ENCODE assay signal across 12 cellular contexts in the genomic region with DNA sequence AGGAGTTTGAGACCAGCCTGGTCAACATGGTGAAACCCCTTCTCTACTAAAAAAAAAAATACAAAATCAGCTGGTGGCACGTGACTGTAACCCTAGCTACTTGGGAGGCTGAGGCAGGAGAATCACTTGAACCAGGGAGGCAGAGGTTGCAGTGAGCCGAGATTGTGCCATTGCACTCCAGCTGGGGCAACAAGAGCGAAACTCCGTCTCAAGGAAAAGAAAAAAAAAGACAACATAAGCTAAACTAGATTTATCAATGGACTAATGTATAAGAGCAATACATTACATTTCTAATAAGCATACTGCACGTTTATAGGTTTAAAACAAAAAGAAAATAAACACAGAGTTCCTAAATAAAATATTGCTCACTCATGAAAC. TPM values are rescaled to one million over a fixed set of nuclear protein-coding genes. Genes with fewer than 3 reads are reported as not detected.
DNase-seq lines count a peak whose midpoint lies in the region; ATAC-seq, FAIRE-seq and TF ChIP-seq lines count a peak whose summit lies in the region.
"Not testable (repeated sequence)": the region's sequence is repeated elsewhere in the genome, so short reads cannot be mapped to it uniquely, and the experiment has no call there.
"Had no signal": no experiment of that assay in that cellular context is flagged by ENCODE, and none has a peak within 500 bp of the region (broad histone marks: within the 10 kb centered on the region; RNA-seq: fewer than 3 reads in every experiment).

No MANE protein-coding gene starts in this region.

- TF ChIP-seq CTCF in GM12865 (IDR thresholded peaks at IDR 0.05; ENCODE audit: insufficient read depth, low read depth, low read length, missing control alignments); PC-3 (conservative IDR thresholded peaks at IDR 0.05; ENCODE audit: low read depth, low read length); activated CD8-positive, alpha-beta T cell treated with anti-CD3 and anti-CD28 coated beads for 36 hours (IDR thresholded peaks at IDR 0.05); keratinocyte (optimal IDR thresholded peaks at IDR 0.05 in 1 of 3, IDR thresholded peaks at IDR 0.05 in 1 of 3, conservative IDR thresholded peaks at IDR 0.05 in 1 of 3; ENCODE audit: extremely low read depth in 1 of 3, insufficient read depth in 2 of 3, low read length in 3 of 3): not testable (repeated sequence)

- H2AFZ ChIP-seq in ACC112 (ENCODE audit: low read length, unreplicated experiment); keratinocyte (ENCODE audit: control insufficient read depth, low read length): not testable (repeated sequence)
- H2AFZ ChIP-seq in PC-3 (ENCODE audit: low read length): peak overlapping the region; percentile 73

- H3K36me3 Mint-ChIP-seq in activated CD8-positive, alpha-beta T cell treated with anti-CD3 and anti-CD28 coated beads for 36 hours (ENCODE audit: low read depth); activated naive CD8-positive, alpha-beta T cell treated with anti-CD3 and anti-CD28 coated beads, Interleukin-2, amount 50 U/mL, for 24 hours (ENCODE audit: low read depth): not testable (repeated sequence)

- H3K4me1 Mint-ChIP-seq in activated CD8-positive, alpha-beta T cell treated with anti-CD3 and anti-CD28 coated beads for 36 hours (ENCODE audit: low read depth): peaks cover 46% of the 10 kb centered on the region
- H3K4me1 Mint-ChIP-seq in activated naive CD8-positive, alpha-beta T cell treated with anti-CD3 and anti-CD28 coated beads, Interleukin-2, amount 50 U/mL, for 24 hours: peaks cover 58% of the 10 kb centered on the region

- H3K9me3 Mint-ChIP-seq in activated CD8-positive, alpha-beta T cell treated with anti-CD3 and anti-CD28 coated beads for 36 hours; activated naive CD8-positive, alpha-beta T cell treated with anti-CD3 and anti-CD28 coated beads, Interleukin-2, amount 50 U/mL, for 24 hours: not testable (repeated sequence)

- BruUV-seq in PC-3 (replicated peaks; lab: Mats Ljungman, UMichigan): not testable (repeated sequence)

- not testable (repeated sequence) for H3K9ac ChIP-seq in PC-3 (ENCODE audit: low read length); keratinocyte (ENCODE audit: control insufficient read depth, extremely low read depth, insufficient read depth, low read length)

- peak overlapping the region; percentile 81 for H3K27ac Mint-ChIP-seq in activated CD8-positive, alpha-beta T cell treated with anti-CD3 and anti-CD28 coated beads for 36 hours
- peak overlapping the region; percentile 75 for H3K27ac Mint-ChIP-seq in activated naive CD8-positive, alpha-beta T cell treated with anti-CD3 and anti-CD28 coated beads, Interleukin-2, amount 50 U/mL, for 24 hours

- H3K36me3 ChIP-seq in ACC112 (ENCODE audit: insufficient read depth, low read length); PC-3 (ENCODE audit: low read depth, low read length); keratinocyte (ENCODE audit: control insufficient read depth in 2 of 2, extremely low read depth in 1 of 2, insufficient read depth in 2 of 2, low read length in 2 of 2); small intestine (ENCODE audit: control insufficient read depth in 2 of 2, insufficient read depth in 2 of 2, low read length in 2 of 2): not testable (repeated sequence)

- POLR2A ChIA-PET in PC-3 (lab: Charles Lee; ENCODE audit: unreplicated experiment): interaction anchor here (0.6 to 0.7 kb wide), 2 partner anchors 130 to 1926 kb away, joined by 3 read pairs; no protein-coding TSS in a partner anchor
- POLR2A ChIA-PET in activated CD8-positive, alpha-beta T cell treated with anti-CD3 and anti-CD28 coated beads for 36 hours (lab: Charles Lee): interaction anchor here (0.5 to 2.2 kb wide), 6 partner anchors 11 to 40 kb away, joined by 3 to 5 read pairs (median 4); no protein-coding TSS in a partner anchor

- FAIRE-seq in keratinocyte (lab: Jason Lieb, UNC); small intestine (lab: Jason Lieb, UNC): not testable (repeated sequence)

- H3K4me3 ChIP-seq in ACC112 (ENCODE audit: low read depth, low read length) (peak overlapping the region; percentile 15; the same call in 1 of the 2 replicates), GM12865 (ENCODE audit: low read depth, low read length) (peak overlapping the region; percentile 34)
- H3K4me3 ChIP-seq in PC-3 (ENCODE audit: low read length); keratinocyte (ENCODE audit: control insufficient read depth in 2 of 3, extremely low read depth in 1 of 3, insufficient read depth in 2 of 3, low read depth in 1 of 3, low read length in 3 of 3); small intestine (ENCODE audit: low read depth in 1 of 2, low read length in 2 of 2): not testable (repeated sequence)

- CTCF ChIA-PET in PC-3 (lab: Charles Lee): interaction anchor here (1.0 to 1.3 kb wide), 2 partner anchors 42 to 50 kb away, joined by 4 to 7 read pairs; no protein-coding TSS in a partner anchor
- CTCF ChIA-PET in activated CD8-positive, alpha-beta T cell treated with anti-CD3 and anti-CD28 coated beads for 36 hours (lab: Charles Lee): interaction anchor here (0.7 to 3.4 kb wide), 11 partner anchors 10 to 160 kb away, joined by 3 to 39 read pairs (median 3); no protein-coding TSS in a partner anchor

- not testable (repeated sequence) for H4K20me1 ChIP-seq in PC-3 (ENCODE audit: low read length); keratinocyte (ENCODE audit: control insufficient read depth, extremely low read depth, insufficient read depth, low read length)

- not testable (repeated sequence) for H3K27me3 Mint-ChIP-seq in activated CD8-positive, alpha-beta T cell treated with anti-CD3 and anti-CD28 coated beads for 36 hours; activated naive CD8-positive, alpha-beta T cell treated with anti-CD3 and anti-CD28 coated beads, Interleukin-2, amount 50 U/mL, for 24 hours

- H3K27ac ChIP-seq in ACC112 (ENCODE audit: low read depth, low read length) (0 out of 2 replicates have a peak overlapping the region, but pooled peaks have one; percentile 5), small intestine (ENCODE audit: low read depth in 1 of 2, low read length in 1 of 2) (peak overlapping the region; percentile 22 to 77)
- not testable (repeated sequence) for H3K27ac ChIP-seq in PC-3 (ENCODE audit: low read length); keratinocyte (ENCODE audit: control insufficient read depth, insufficient read depth, low read length)

- dilution Hi-C loops in keratinocyte (cut with MboI; ENCODE audit: extremely low pct_ligation_motif_present, low sequenced_read_pairs): not testable (repeated sequence)

- H3K9me1 ChIP-seq in keratinocyte (ENCODE audit: control insufficient read depth, extremely low read depth, insufficient read depth, low read length): not testable (repeated sequence)

- intact Hi-C loops in PC-3 (cut with micrococcal nuclease); activated CD8-positive, alpha-beta T cell treated with anti-CD3 and anti-CD28 coated beads for 36 hours (cut with micrococcal nuclease): not testable (repeated sequence)

- ATAC-seq in HG03064 (IDR thresholded peaks at IDR 0.05; ENCODE audit: low read depth, unreplicated experiment): peak; percentile 3
- ATAC-seq in PC-3; activated CD8-positive, alpha-beta T cell treated with anti-CD3 and anti-CD28 coated beads for 36 hours; activated naive CD8-positive, alpha-beta T cell treated with anti-CD3 and anti-CD28 coated beads, Interleukin-2, amount 50 U/mL, for 24 hours: not testable (repeated sequence)

- WGBS in small intestine, 3 donors: 55 to 73% (median 61%) methylated on average over 5 of the region's 5 CpGs

- not testable (repeated sequence) for H3K9me2 ChIP-seq in PC-3 (replicated peaks; ENCODE audit: low read length)

- not testable (repeated sequence) for DNase-seq in GM12865 (ENCODE audit: low read depth); PC-3; activated CD8-positive, alpha-beta T cell treated with anti-CD3 and anti-CD28 coated beads for 36 hours; activated naive CD8-positive, alpha-beta T cell treated with anti-CD3 and anti-CD28 coated beads, Interleukin-2, amount 50 U/mL, for 24 hours; keratinocyte (ENCODE audit: low read depth, low spot score); small intestine

- not testable (repeated sequence) for H3F3A ChIP-seq in PC-3 (ENCODE audit: low read length, unreplicated experiment)

- peak overlapping the region; percentile 66 for H3K4me3 Mint-ChIP-seq in activated CD8-positive, alpha-beta T cell treated with anti-CD3 and anti-CD28 coated beads for 36 hours
- peak overlapping the region; percentile 69 for H3K4me3 Mint-ChIP-seq in activated naive CD8-positive, alpha-beta T cell treated with anti-CD3 and anti-CD28 coated beads, Interleukin-2, amount 50 U/mL, for 24 hours

- not testable (repeated sequence) for H3K27me3 ChIP-seq in ACC112 (ENCODE audit: insufficient read depth, low read length); PC-3 (ENCODE audit: low read length); keratinocyte (ENCODE audit: control insufficient read depth, extremely low read depth, insufficient read depth, low read length); small intestine (ENCODE audit: control insufficient read depth in 2 of 2, insufficient read depth in 2 of 2, low read length in 2 of 2)

- H3K4me2 ChIP-seq in PC-3 (ENCODE audit: low read length): peak overlapping the region; percentile 58
- peak overlapping the region; percentile 8 for H3K4me2 ChIP-seq in keratinocyte (ENCODE audit: control insufficient read depth, extremely low read depth, insufficient read depth, low read depth, low read length)

- H3K9me3 ChIP-seq in PC-3 (ENCODE audit: low read length); keratinocyte (ENCODE audit: control insufficient read depth, low read depth, low read length); small intestine (ENCODE audit: control insufficient read depth, low read depth): not testable (repeated sequence)

- not testable (repeated sequence) for H3K79me2 ChIP-seq in ACC112 (ENCODE audit: control insufficient read depth, insufficient read depth, low read length, unreplicated experiment); PC-3 (ENCODE audit: low read length); keratinocyte (ENCODE audit: control insufficient read depth, insufficient read depth, low read length)

- peaks cover 28% of the 10 kb centered on the region for H3K4me1 ChIP-seq in ACC112 (ENCODE audit: control insufficient read depth, insufficient read depth, low read length, unreplicated experiment)
- peaks cover 35% of the 10 kb centered on the region for H3K4me1 ChIP-seq in PC-3 (ENCODE audit: insufficient read depth, low read length)
- not testable (repeated sequence) for H3K4me1 ChIP-seq in keratinocyte (ENCODE audit: control insufficient read depth, extremely low read depth, insufficient read depth, low read length); small intestine (ENCODE audit: control insufficient read depth in 2 of 2, insufficient read depth in 1 of 2, low read depth in 1 of 2, low read length in 1 of 2)

RNA-seq across cellular contexts. Expression of a gene that starts 27.7 kb away (rescaled TPM):
- 0.26 and 0.35 TPM in 2 replicates for total RNA-seq in PC-3 (2014; rRNA removed)
- total RNA-seq in activated CD8-positive, alpha-beta T cell treated with anti-CD3 and anti-CD28 coated beads for 36 hours: not detected
- polyA plus RNA-seq in keratinocyte (0.17 to 0.58 TPM (median 0.51 TPM) in 3 replicates), small intestine (under 1 TPM in 2 of 3 donors, not detected in 1; 0.22 to 0.66 TPM)
- polyA plus RNA-seq in keratinocyte (2011; ENCODE audit: low read depth): 0.16 TPM
- 0.29 and 0.41 TPM in 2 replicates for polyA plus RNA-seq in keratinocyte (2011; cell fraction: cytosol; rRNA removed)
- 0.28 and 0.29 TPM in 2 replicates for polyA plus RNA-seq in keratinocyte (2011; cell fraction: nucleus; rRNA removed)
- 0.08 and 0.37 TPM in 2 replicates for polyA plus RNA-seq in keratinocyte (2012; ENCODE audit: low replicate concordance)
- 0.07 to 0.13 TPM in 2 of 3 replicates, not detected in the other for polyA minus RNA-seq in keratinocyte
- not detected for polyA minus RNA-seq in keratinocyte (2011; cell fraction: cytosol; rRNA and poly(A)+ RNA removed)
- 0.23 TPM in 1 of 2 replicates, not detected in the other for polyA minus RNA-seq in keratinocyte (2011; cell fraction: nucleus; rRNA and poly(A)+ RNA removed)
- total RNA-seq: activated naive CD4-positive, alpha-beta T cell treated with anti-CD3 and anti-CD28 coated beads, Interleukin-2, amount 50 U/mL, for 72 hours had no signal

RNA-seq across cellular contexts. Expression of a gene that starts 40.6 kb away (rescaled TPM):
- total RNA-seq in PC-3 (2014; rRNA removed): not detected in 2 replicates
- total RNA-seq in activated CD8-positive, alpha-beta T cell treated with anti-CD3 and anti-CD28 coated beads for 36 hours: not detected
- polyA plus RNA-seq in keratinocyte (not detected in 3 replicates), small intestine (not detected)
- not detected for polyA plus RNA-seq in keratinocyte (2011; ENCODE audit: low read depth)
- not detected in 2 replicates for polyA plus RNA-seq in keratinocyte (2011; cell fraction: cytosol; rRNA removed)
- polyA plus RNA-seq in keratinocyte (2011; cell fraction: nucleus; rRNA removed): not detected in 2 replicates
- not detected in 2 replicates for polyA plus RNA-seq in keratinocyte (2012; ENCODE audit: low replicate concordance)
- not detected in 3 replicates for polyA minus RNA-seq in keratinocyte
- not detected for polyA minus RNA-seq in keratinocyte (2011; cell fraction: cytosol; rRNA and poly(A)+ RNA removed)
- not detected in 2 replicates for polyA minus RNA-seq in keratinocyte (2011; cell fraction: nucleus; rRNA and poly(A)+ RNA removed)
- total RNA-seq: activated naive CD4-positive, alpha-beta T cell treated with anti-CD3 and anti-CD28 coated beads, Interleukin-2, amount 50 U/mL, for 72 hours; body of pancreas; H1; ureter had no signal
